ENCODE assay signal across 1 cellular context in the genomic region with DNA sequence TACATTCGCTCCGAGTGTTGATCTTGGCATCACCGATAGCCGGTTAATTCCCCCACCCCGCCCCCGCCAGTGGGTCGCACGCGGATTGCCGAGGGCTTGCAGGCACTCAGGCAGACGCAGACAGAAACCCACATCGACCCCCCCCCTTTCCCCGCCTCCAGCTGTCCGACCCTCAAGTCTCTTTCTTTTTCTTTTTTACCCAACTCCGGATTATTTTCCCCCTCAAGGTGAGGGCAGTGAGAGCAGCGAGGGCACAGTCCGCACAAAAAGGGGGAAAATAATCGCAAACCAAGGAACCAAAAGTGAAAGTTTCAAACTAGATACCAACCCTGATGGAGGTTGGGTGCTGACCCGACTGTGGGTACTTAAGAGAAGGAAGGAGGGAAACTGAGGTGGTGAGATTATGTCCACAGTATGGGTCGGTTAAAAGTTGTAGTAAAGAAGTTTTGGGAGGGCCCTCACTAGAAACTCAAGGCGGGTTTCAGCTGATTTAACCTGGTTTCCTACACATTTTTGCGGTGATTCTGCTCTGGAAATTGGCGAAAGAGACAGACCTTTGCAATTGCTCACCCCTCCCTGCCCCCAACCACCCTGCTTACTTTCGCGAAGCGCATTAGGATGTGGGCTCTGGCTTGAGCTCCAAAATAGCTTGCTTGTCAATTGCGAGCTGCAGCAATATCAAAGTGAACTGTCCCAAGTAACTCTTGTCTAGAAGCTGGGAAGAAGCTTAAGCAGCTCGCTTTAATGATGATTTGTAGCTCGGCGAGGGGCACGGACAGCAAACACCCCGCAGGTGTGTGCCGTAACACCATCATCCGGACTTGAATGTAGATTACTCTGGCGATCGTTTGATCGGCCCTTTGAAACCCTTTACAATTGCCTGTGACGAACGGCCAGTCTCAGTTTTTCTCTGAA.
TF ChIP-seq lines count a peak whose summit lies in the region.

No MANE protein-coding gene starts in this region.

TF ChIP-seq in SK-N-SH treated with all-trans-retinoic acid at 6 μM for 48 hours, 23 proteins besides CTCF, POLR2A, EP300 and RAD21 (continued from another document):
- no peak for TF ChIP-seq ARNTL (CRISPR knock-in tag; IDR thresholded peaks at IDR 0.05; ENCODE audit: borderline replicate concordance, low read depth)
- no peak for TF ChIP-seq SNAI2 (CRISPR knock-in tag; IDR thresholded peaks at IDR 0.05)
- TF ChIP-seq ZNF8 (CRISPR knock-in tag; IDR thresholded peaks at IDR 0.05) = no peak
- no peak for TF ChIP-seq BACH2 (CRISPR knock-in tag; IDR thresholded peaks at IDR 0.05; ENCODE audit: borderline replicate concordance)
- TF ChIP-seq ISL1 (CRISPR knock-in tag; IDR thresholded peaks at IDR 0.05) = no peak
